Comparison of ENCODE assay signal across 29 cellular contexts in genomic region chr18:45860971-45861370, GRCh38. TPM values are rescaled to one million over a fixed set of nuclear protein-coding genes. Genes with fewer than 3 reads are reported as not detected.
"Had no signal": no experiment of that assay in that cellular context is flagged by ENCODE, and none has a peak within 500 bp of the region (broad histone marks: within the 10 kb centered on the region; RNA-seq: fewer than 3 reads in every experiment).

No MANE protein-coding gene starts in this region.

- H3K4me3 ChIP-seq: left ventricle myocardium inferior, lung, neural progenitor cell, ovary, right atrium auricular region, right lobe of liver, smooth muscle cell, tibial nerve, uterus had no signal

- H3K36me3 ChIP-seq: ovary, uterus had no signal

- H3K27me3 ChIP-seq: neural progenitor cell, neutrophil, ovary, right atrium auricular region, right lobe of liver, tibial nerve, uterus had no signal

- H3K4me3 Mint-ChIP-seq: immature natural killer cell; mesothelial cell of epicardium; naive B cell; natural killer cell; nephron progenitor cell; neural progenitor cell; stimulated activated memory B cell treated with anti-CD40 and anti-IgM and Interleukin-4, amounts not matched to agents 10 μg/mL and 1 μg/mL and 100 μg/mL, for 72 hours; stimulated activated naive CD8-positive, alpha-beta T cell treated with anti-CD3 and anti-CD28 coated beads, Interleukin-15, amount 100 ng/mL, for 72 hours; type B pancreatic cell had no signal

- DNase-seq: immature natural killer cell; islet precursor cell; left ventricle myocardium inferior; mesendoderm; naive B cell; natural killer cell; nephron progenitor cell; ovary; right lobe of liver; stimulated activated CD4-positive, alpha-beta T cell treated with anti-CD3 and anti-CD28 coated beads, Interleukin-1b, Interleukin-23, amount 100 ng/mL, for 48 hours; stimulated activated CD4-positive, alpha-beta T cell treated with anti-CD3 and anti-CD28 coated beads, Interleukin-2, amount 100 ng/mL, for 48 hours; stimulated activated CD4-positive, alpha-beta T cell treated with anti-CD3 and anti-CD28 coated beads, Interleukin-4, amount 100 ng/mL, for 4 hours; stimulated activated CD8-positive, alpha-beta memory T cell treated with anti-CD3 and anti-CD28 coated beads, Interleukin-4, amount 100 ng/mL, for 48 hours; stimulated activated naive CD4-positive, alpha-beta T cell treated with Interleukin-2 at 50 U/mL for 16 hours; stimulated activated naive CD8-positive, alpha-beta T cell treated with anti-CD3 and anti-CD28 coated beads, Interleukin-15, amount 100 ng/mL, for 72 hours; substantia nigra; uterus had no signal

- ATAC-seq: natural killer cell; stimulated activated memory B cell treated with anti-CD40 and anti-IgM and Interleukin-4, amounts not matched to agents 10 μg/mL and 1 μg/mL and 100 μg/mL, for 72 hours; stimulated activated naive CD8-positive, alpha-beta T cell treated with anti-CD3 and anti-CD28 coated beads, Interleukin-15, amount 100 ng/mL, for 72 hours had no signal

- H3K9me3 ChIP-seq: left ventricle myocardium inferior, neutrophil, ovary, right atrium auricular region, right lobe of liver, tibial nerve, uterus had no signal

- H3K27ac ChIP-seq: left ventricle myocardium inferior, neural progenitor cell, neutrophil, ovary, right atrium auricular region, right lobe of liver, tibial nerve, uterus had no signal

- H3K9me3 Mint-ChIP-seq: immature natural killer cell; naive B cell; natural killer cell; neural progenitor cell; stimulated activated memory B cell treated with anti-CD40 and anti-IgM and Interleukin-4, amounts not matched to agents 10 μg/mL and 1 μg/mL and 100 μg/mL, for 72 hours; type B pancreatic cell had no signal

- H3K4me1 ChIP-seq: left ventricle myocardium inferior, neural progenitor cell, right atrium auricular region, tibial nerve, uterus had no signal

- H3K9ac ChIP-seq: neural progenitor cell had no signal

- H3K27ac Mint-ChIP-seq: mesothelial cell of epicardium; neural progenitor cell; stimulated activated memory B cell treated with anti-CD40 and anti-IgM and Interleukin-4, amounts not matched to agents 10 μg/mL and 1 μg/mL and 100 μg/mL, for 72 hours; stimulated activated naive CD8-positive, alpha-beta T cell treated with anti-CD3 and anti-CD28 coated beads, Interleukin-15, amount 100 ng/mL, for 72 hours; type B pancreatic cell had no signal

- H3K4me1 Mint-ChIP-seq: immature natural killer cell; mesothelial cell of epicardium; naive B cell; natural killer cell; nephron progenitor cell; neural progenitor cell; stimulated activated memory B cell treated with anti-CD40 and anti-IgM and Interleukin-4, amounts not matched to agents 10 μg/mL and 1 μg/mL and 100 μg/mL, for 72 hours had no signal

- H2AFZ ChIP-seq: neural progenitor cell had no signal

- H3K27me3 Mint-ChIP-seq: naive B cell; progenitor cell of endocrine pancreas; stimulated activated memory B cell treated with anti-CD40 and anti-IgM and Interleukin-4, amounts not matched to agents 10 μg/mL and 1 μg/mL and 100 μg/mL, for 72 hours; stimulated activated naive CD8-positive, alpha-beta T cell treated with anti-CD3 and anti-CD28 coated beads, Interleukin-15, amount 100 ng/mL, for 72 hours; type B pancreatic cell had no signal

- H3K4me2 ChIP-seq: neural progenitor cell, smooth muscle cell had no signal

RNA-seq across cellular contexts. Expression of gene SIGLEC15, which starts 35.5 kb away (rescaled TPM):
- total RNA-seq: mesothelial cell of epicardium, natural killer cell, progenitor cell of endocrine pancreas, skeletal muscle tissue, temporal lobe had no signal
